8 cellular contexts compared by ENCODE assay signal in the genomic region with DNA sequence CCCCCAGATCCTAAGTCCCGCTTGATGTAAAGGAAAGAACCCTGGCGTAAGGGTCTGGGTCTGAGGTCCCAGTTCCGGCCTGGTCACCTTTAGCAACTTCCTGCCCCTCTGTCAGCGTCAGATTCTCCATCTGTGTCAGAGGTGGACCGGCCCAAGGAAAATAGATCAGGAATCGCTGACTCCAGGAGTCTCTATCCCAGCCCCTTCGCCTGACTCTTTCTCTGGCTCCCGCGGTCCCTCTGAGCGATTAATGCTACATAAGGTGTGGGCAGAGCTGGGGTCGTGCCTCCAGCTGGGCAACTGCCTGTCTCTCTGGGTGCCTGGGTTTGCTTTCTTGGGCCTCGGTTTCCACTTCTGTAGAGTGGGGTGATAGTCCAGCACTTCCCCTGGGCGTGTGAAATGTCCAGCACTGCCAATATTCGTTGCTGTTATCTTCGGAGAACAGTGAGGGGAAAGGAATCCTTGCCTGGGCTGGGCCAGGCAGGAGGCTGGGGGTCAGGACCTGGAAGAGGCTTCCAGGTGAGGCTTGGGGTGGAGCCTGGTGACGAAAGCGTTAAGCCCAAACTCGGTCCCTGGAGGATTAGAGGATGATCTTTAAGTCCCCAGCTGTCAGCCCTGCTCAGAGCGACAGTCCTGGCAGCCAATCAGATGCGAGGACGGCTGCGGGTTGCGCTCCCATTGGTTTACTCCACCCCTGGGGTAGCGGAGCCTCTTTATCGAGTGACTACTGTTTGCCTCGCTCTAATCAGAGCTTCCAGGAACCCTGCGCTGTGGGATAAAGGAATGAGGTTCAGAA. TPM values are rescaled to one million over a fixed set of nuclear protein-coding genes. Genes with fewer than 3 reads are reported as not detected.
A peak's percentile ranks its signal among the peaks of the same experiment; 100 is the strongest.
DNase-seq lines count a peak whose midpoint lies in the region; ATAC-seq, FAIRE-seq and TF ChIP-seq lines count a peak whose summit lies in the region.

No MANE protein-coding gene starts in this region.

- peak; percentile 34 for FAIRE-seq in A204.1 (lab: Jason Lieb, UNC)

- ATAC-seq in GM18870 (IDR thresholded peaks at IDR 0.05; ENCODE audit: unreplicated experiment) (peak; percentile 33), HG03521 (IDR thresholded peaks at IDR 0.05; ENCODE audit: unreplicated experiment) (peak; percentile 35), right lobe of liver (peak; percentile 66 to 76 (median 72))

- intact Hi-C loops in dorsolateral prefrontal cortex (cut with DNase I): loop anchor here in 1 of 2 donors (2.0 to 5.0 kb wide), 2 partner anchors 20 to 57 kb away; a partner anchor contains a TSS
- intact Hi-C loops in right lobe of liver (cut with DNase I): no loop called here

- no peaks in the 10 kb centered on the region for H3K9me3 ChIP-seq in right lobe of liver

- H3K4me1 ChIP-seq in right lobe of liver: peaks cover 0 to 10% (median 3%) of the 10 kb centered on the region in 4 donors

- no peak for TF ChIP-seq POLR2A in right lobe of liver (IDR thresholded peaks at IDR 0.05)

- H3K27me3 ChIP-seq in dorsolateral prefrontal cortex (no peaks in the 10 kb centered on the region), right lobe of liver (no peaks in the 10 kb centered on the region)

- DNase-seq in NCI-H69 (lab: John Stamatoyannopoulos, UW): peak; percentile 98
- peak; percentile 93 to 95 for DNase-seq in activated CD4-positive, alpha-beta T cell treated with anti-CD3 and anti-CD28 coated beads, Interleukin-2, amount 50 U/mL, for 48 hours
- DNase-seq in dorsolateral prefrontal cortex: peak; percentile 91 to 96 (median 94)
- DNase-seq in right lobe of liver: peak; percentile 92 to 95 (median 95)
- peak; percentile 87 to 88 for DNase-seq in stimulated activated CD4-positive, alpha-beta T cell treated with anti-CD3 and anti-CD28 coated beads, Interleukin-2, amount 100 ng/mL, for 48 hours

- no peaks in the 10 kb centered on the region for H3K36me3 ChIP-seq in right lobe of liver

- TF ChIP-seq CTCF in dorsolateral prefrontal cortex (IDR thresholded peaks at IDR 0.05 in 54 of 56, conservative IDR thresholded peaks at IDR 0.05 in 2 of 56; ENCODE audit: low read depth in 1 of 56, partially characterized antibody in 56 of 56) (no peak), right lobe of liver (IDR thresholded peaks at IDR 0.05) (no peak)

- H3K4me3 ChIP-seq in dorsolateral prefrontal cortex: peak overlapping the region; percentile 56 to 92 (median 74)
- H3K4me3 ChIP-seq in right lobe of liver: peak overlapping the region; percentile 44 to 54 (median 47)

- H3K27ac ChIP-seq in dorsolateral prefrontal cortex (peak overlapping the region in 15 of 59 donors; percentile 3 to 69 (median 35)), right lobe of liver (peak overlapping the region in 1 of 3 donors; percentile 6)

- under 1% methylated on average over 23 of the region's 27 CpGs for WGBS in right lobe of liver (ENCODE audit: insufficient coverage, low coverage, low lambda C conversion rate, missing lambda C conversion rate)

RNA-seq across cellular contexts. Expression of a gene that starts 0.8 kb away (rescaled TPM):
- total RNA-seq in dorsolateral prefrontal cortex (10 to 100 TPM; 12.5 to 56.5 (median 28.1) TPM), right lobe of liver (10 to 100 TPM in 3 of 6 experiments, 1 to 10 TPM in 3; 4.8 to 14.6 (median 9.1) TPM)

RNA-seq across cellular contexts. Expression of a gene that starts 14.3 kb away (rescaled TPM):
- total RNA-seq in dorsolateral prefrontal cortex: 10 to 100 TPM in 31 of 120 experiments, 1 to 10 TPM in 89; 1.1 to 28.7 (median 6.6) TPM
- total RNA-seq in right lobe of liver: 10 to 100 TPM; 16.4 to 53.8 (median 22.2) TPM

RNA-seq across cellular contexts. Expression of a gene that starts 19.4 kb away (rescaled TPM):
- total RNA-seq in dorsolateral prefrontal cortex: not detected
- total RNA-seq in right lobe of liver: not detected

RNA-seq across cellular contexts. Expression of a gene that starts 19.8 kb away (rescaled TPM):
- total RNA-seq in dorsolateral prefrontal cortex (100 to 1,000 TPM in 119 of 120 experiments, 10 to 100 TPM in 1; 98.2 to 236 (median 132) TPM), right lobe of liver (100 to 1,000 TPM in 2 of 6 experiments, 10 to 100 TPM in 4; 82.6 to 180 (median 93.2) TPM)

RNA-seq across cellular contexts. Expression of a gene that starts 26.3 kb away (rescaled TPM):
- 10 to 100 TPM in 55 of 120 experiments, 1 to 10 TPM in 65; 2.8 to 23.4 (median 9.5) TPM for total RNA-seq in dorsolateral prefrontal cortex
- 1 to 10 TPM; 4.2 to 10.0 (median 7.3) TPM for total RNA-seq in right lobe of liver
